In the genomic region with DNA sequence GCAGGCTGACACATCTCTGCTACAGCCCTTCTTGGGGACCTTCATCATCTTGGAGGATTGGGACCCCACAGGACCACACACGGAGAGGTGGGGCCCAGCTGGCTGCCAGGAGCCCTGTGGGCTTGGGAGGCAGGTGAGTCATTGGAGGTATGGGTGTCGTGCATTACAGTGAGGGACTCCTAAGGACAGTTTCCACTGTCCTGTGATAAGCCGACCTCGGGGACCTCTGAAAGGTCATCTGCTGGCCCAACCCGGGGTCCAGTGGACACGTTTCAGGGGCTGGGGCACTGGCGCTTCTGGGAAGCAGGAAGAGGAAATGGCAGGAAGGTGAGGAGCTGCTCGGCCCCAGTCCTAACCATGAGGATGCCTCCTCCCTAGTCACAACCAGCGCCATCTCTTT, we compare ENCODE assay signal across 14 cellular contexts.
DNase-seq lines count a peak whose midpoint lies in the region; ATAC-seq and TF ChIP-seq lines count a peak whose summit lies in the region.
"Had no signal": no experiment of that assay in that cellular context is flagged by ENCODE, and none has a peak within 500 bp of the region (broad histone marks: within the 10 kb centered on the region; RNA-seq: fewer than 3 reads in every experiment).

No MANE protein-coding gene starts in this region.

- H4K8ac ChIP-seq in neuronal stem cell (ENCODE audit: low read depth, low read length), result no peak overlapping the region

- H3K9ac ChIP-seq in endodermal cell (ENCODE audit: extremely low read depth, low read length, poor library complexity, severe bottlenecking) (no peak overlapping the region), neuronal stem cell (ENCODE audit: low read depth, low read length, poor library complexity) (no peak overlapping the region)

- H2AK5ac ChIP-seq in neuronal stem cell (ENCODE audit: low read depth, low read length), result no peak overlapping the region

- H3K79me1 ChIP-seq in neuronal stem cell (ENCODE audit: low read depth, low read length), result no peaks in the 10 kb centered on the region

- H3K27me3 Mint-ChIP-seq in endodermal cell (ENCODE audit: insufficient read depth), result peaks cover 4% of the 10 kb centered on the region
- no peaks in the 10 kb centered on the region for H3K27me3 Mint-ChIP-seq in naive thymus-derived CD8-positive, alpha-beta T cell
- H3K27me3 Mint-ChIP-seq: CD4-positive, alpha-beta T cell had no signal

- no peak overlapping the region for H4K91ac ChIP-seq in neuronal stem cell (ENCODE audit: low read depth, low read length, poor library complexity)

- no peaks in the 10 kb centered on the region for H3K27me3 ChIP-seq in HL-60 (ENCODE audit: insufficient read depth, poor library complexity, severe bottlenecking)
- no peaks in the 10 kb centered on the region for H3K27me3 ChIP-seq in endodermal cell (ENCODE audit: control insufficient read depth, insufficient read depth, low read length, poor library complexity, severe bottlenecking)
- H3K27me3 ChIP-seq in neuronal stem cell (ENCODE audit: control insufficient read depth in 3 of 3, insufficient read depth in 3 of 3, low read depth in 1 of 3, low read length in 3 of 3), result peaks cover 0 to 7% (median 0%) of the 10 kb centered on the region in 3 experiments

- WGBS in endodermal cell (ENCODE audit: insufficient coverage in 1 of 2, insufficient read length in 1 of 2), 2 experiments, result 94 to 98% methylated on average over 4 to 9 of the region's 9 CpGs
- WGBS in neuronal stem cell (ENCODE audit: extremely low coverage in 2 of 2, insufficient read length in 2 of 2, insufficient replicate concordance in 1 of 2), 2 donors, result no CpG with 5 or more reads among the region's 9 CpGs

- peak overlapping the region; percentile 29 for H3K18ac ChIP-seq in neuronal stem cell (ENCODE audit: low read length)

- no peak overlapping the region for H3K4me3 Mint-ChIP-seq in endodermal cell
- no peak overlapping the region for H3K4me3 Mint-ChIP-seq in naive thymus-derived CD8-positive, alpha-beta T cell
- H3K4me3 Mint-ChIP-seq: CD4-positive, alpha-beta T cell had no signal

- TF ChIP-seq CTCF in HL-60 (IDR thresholded peaks at IDR 0.05; ENCODE audit: insufficient read depth, low read length), result no peak
- no peak for TF ChIP-seq CTCF in RWPE1 (conservative IDR thresholded peaks at IDR 0.05; ENCODE audit: low read depth)
- TF ChIP-seq CTCF in endodermal cell (conservative IDR thresholded peaks at IDR 0.05), result no peak

- no peak overlapping the region for H2AFZ ChIP-seq in neuronal stem cell (ENCODE audit: low read length)

- H2BK5ac ChIP-seq in neuronal stem cell (ENCODE audit: low read length), result no peak overlapping the region

- ATAC-seq in naive thymus-derived CD8-positive, alpha-beta T cell, result no peak
- ATAC-seq in GM18505 (IDR thresholded peaks at IDR 0.05; ENCODE audit: unreplicated experiment), result no peak

- H3K4me2 ChIP-seq in neuronal stem cell (ENCODE audit: insufficient read depth, low read length, poor library complexity, severe bottlenecking), result no peak overlapping the region

- POLR2A ChIA-PET in RWPE1 (lab: Yijun Ruan, JAX; ENCODE audit: low non-redundant PET), result no interaction called here
- POLR2A ChIA-PET in naive thymus-derived CD8-positive, alpha-beta T cell (lab: Charles Lee), result no interaction called here

- H3K36me3 Mint-ChIP-seq in endodermal cell (ENCODE audit: low read depth), result no peaks in the 10 kb centered on the region
- H3K36me3 Mint-ChIP-seq in naive thymus-derived CD8-positive, alpha-beta T cell, result no peaks in the 10 kb centered on the region

- H3K9me3 Mint-ChIP-seq in endodermal cell, result peaks cover 14% of the 10 kb centered on the region
- peaks cover 0 to 1% (median 0%) of the 10 kb centered on the region in 9 donors for H3K9me3 Mint-ChIP-seq in naive thymus-derived CD8-positive, alpha-beta T cell
- H3K9me3 Mint-ChIP-seq: CD4-positive, alpha-beta T cell had no signal

- H3K4me1 Mint-ChIP-seq in endodermal cell, result peaks cover 5% of the 10 kb centered on the region
- H3K4me1 Mint-ChIP-seq in naive thymus-derived CD8-positive, alpha-beta T cell, result peaks cover 5 to 12% (median 9%) of the 10 kb centered on the region in 4 donors

- DNase-seq in HL-60 (ENCODE audit: low read depth in 1 of 2, low spot score in 1 of 2), result no peak
- no peak for DNase-seq in RWPE1 (ENCODE audit: low spot score)
- DNase-seq in endodermal cell, result peak; percentile 19
- no peak for DNase-seq in neuronal stem cell (ENCODE audit: low spot score)
- DNase-seq in NCI-H526 treated with DMSO at 0.1 percent for 48 hours (lab: John Stamatoyannopoulos, UW), result no peak
- no peak for DNase-seq in naive thymus-derived CD8-positive, alpha-beta T cell
- DNase-seq: ACHN, BE2C, Caco-2, GDM1 had no signal

- no peak overlapping the region for H3K27ac Mint-ChIP-seq in endodermal cell
- peak overlapping the region in 1 of 10 donors; percentile 86 for H3K27ac Mint-ChIP-seq in naive thymus-derived CD8-positive, alpha-beta T cell
- H3K27ac Mint-ChIP-seq: CD4-positive, alpha-beta T cell had no signal

- CTCF ChIA-PET in RWPE1 (lab: Yijun Ruan, JAX), result no interaction called here

- H3K4me1 ChIP-seq in endodermal cell (ENCODE audit: control insufficient read depth, insufficient read depth, low read length), result no peaks in the 10 kb centered on the region
- peaks cover 0 to 13% of the 10 kb centered on the region in 2 donors for H3K4me1 ChIP-seq in neuronal stem cell (ENCODE audit: control insufficient read depth in 2 of 2, insufficient read depth in 1 of 2, low read depth in 1 of 2, low read length in 2 of 2)
- H3K4me1 ChIP-seq: BE2C, Caco-2, HAP-1 had no signal

- H2BK15ac ChIP-seq in neuronal stem cell (ENCODE audit: low read length), result no peak overlapping the region

- no peak overlapping the region for H3K4me3 ChIP-seq in HL-60 (replicated peaks; ENCODE audit: insufficient read depth, low read length)
- no peak overlapping the region for H3K4me3 ChIP-seq in endodermal cell (ENCODE audit: low read length)
- no peak overlapping the region for H3K4me3 ChIP-seq in neuronal stem cell (ENCODE audit: low read length in 2 of 2)
- H3K4me3 ChIP-seq: HAP-1 had no signal

- H3K23ac ChIP-seq in neuronal stem cell (ENCODE audit: low read depth, low read length, poor library complexity), result no peak overlapping the region

- H3K36me3 ChIP-seq in endodermal cell (ENCODE audit: control insufficient read depth, insufficient read depth, low read length), result no peaks in the 10 kb centered on the region
- H3K36me3 ChIP-seq in neuronal stem cell (replicated peaks in 1 of 2; ENCODE audit: control insufficient read depth in 2 of 2, insufficient read depth in 2 of 2, low read length in 2 of 2), result no peaks in the 10 kb centered on the region
- H3K36me3 ChIP-seq: BE2C, HAP-1 had no signal

- no peak overlapping the region for H3K14ac ChIP-seq in neuronal stem cell (ENCODE audit: low read length)

- no peak overlapping the region for H2BK12ac ChIP-seq in neuronal stem cell (ENCODE audit: low read length)

- H3K9me3 ChIP-seq in endodermal cell (ENCODE audit: control insufficient read depth, low read length), result no peaks in the 10 kb centered on the region
- H3K9me3 ChIP-seq in neuronal stem cell (replicated peaks in 1 of 2; ENCODE audit: control insufficient read depth in 2 of 2, insufficient read depth in 1 of 2, low read depth in 1 of 2, low read length in 2 of 2), result no peaks in the 10 kb centered on the region
- H3K9me3 ChIP-seq: BE2C, Caco-2, HAP-1 had no signal

- no peak for TF ChIP-seq POLR2A in GM18505 (IDR thresholded peaks at IDR 0.05; ENCODE audit: borderline replicate concordance, extremely low read depth, insufficient read depth, insufficient read length)

- H3K27ac ChIP-seq in HL-60 (replicated peaks), result peak overlapping the region; percentile 86
- peak overlapping the region; percentile 98 for H3K27ac ChIP-seq in RWPE1
- no peak overlapping the region for H3K27ac ChIP-seq in endodermal cell (ENCODE audit: low read depth, low read length)
- no peak overlapping the region for H3K27ac ChIP-seq in neuronal stem cell (replicated peaks; ENCODE audit: low read length)
- H3K27ac ChIP-seq: C4-2B had no signal

- no peak overlapping the region for H3K4ac ChIP-seq in neuronal stem cell (ENCODE audit: low read length)

- H2BK120ac ChIP-seq in neuronal stem cell (ENCODE audit: low read depth, low read length), result no peak overlapping the region

Comparison
In these comparisons a context has a peak if more than half of its experiments do, and no peak if none do; other contexts are left out.
1. H3K27ac ChIP-seq: peak in HL-60 (single experiment) and RWPE1 (single experiment); none in endodermal cell (single experiment) and neuronal stem cell (single experiment).